In the genomic region with DNA sequence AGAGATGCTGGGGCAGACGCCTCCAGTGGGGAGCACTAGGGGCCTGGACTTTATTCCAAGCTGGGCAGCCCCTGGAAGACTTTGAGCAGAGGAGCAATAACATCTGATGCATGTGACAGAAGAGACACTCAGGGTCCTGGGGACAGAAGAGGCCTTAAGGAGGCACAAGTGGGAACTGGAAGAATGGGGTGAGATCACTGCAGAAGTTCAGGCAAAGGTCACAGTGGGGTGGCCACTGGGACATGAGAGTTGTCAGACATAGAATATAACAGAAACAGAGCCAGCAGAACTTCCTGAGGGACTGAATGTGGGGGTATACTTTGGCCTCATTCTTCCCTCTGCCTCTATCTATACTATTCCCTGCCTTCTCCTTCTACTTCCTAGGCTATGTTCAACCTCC, we compare ENCODE assay signal across 31 cellular contexts. TPM values are rescaled to one million over a fixed set of nuclear protein-coding genes. Genes with fewer than 3 reads are reported as not detected.
A peak's percentile ranks its signal among the peaks of the same experiment; 100 is the strongest.
DNase-seq lines count a peak whose midpoint lies in the region; ATAC-seq, FAIRE-seq and TF ChIP-seq lines count a peak whose summit lies in the region.
"Had no signal": no experiment of that assay in that cellular context is flagged by ENCODE, and none has a peak within 500 bp of the region (broad histone marks: within the 10 kb centered on the region; RNA-seq: fewer than 3 reads in every experiment).

No MANE protein-coding gene starts in this region.

- H3K4me3 ChIP-seq in right lobe of liver (no peak overlapping the region), HepG2 (replicated peaks in 1 of 3; ENCODE audit: insufficient read depth in 1 of 3, low read depth in 2 of 3, low read length in 3 of 3) (no peak overlapping the region), esophagus muscularis mucosa (no peak overlapping the region)
- H3K4me3 ChIP-seq: BLaER1, SK-N-MC had no signal

- no peak overlapping the region for H3K9ac ChIP-seq in HepG2 (ENCODE audit: insufficient read depth, low read depth, low read length)
- H3K9ac ChIP-seq: BLaER1 had no signal

- POLR2A ChIA-PET in HepG2 (lab: Yijun Ruan, JAX): no interaction called here

- BruUV-seq in HepG2 (replicated peaks; lab: Mats Ljungman, UMichigan): no TSS peak

- CTCF ChIA-PET in HepG2 (lab: Yijun Ruan, JAX; ENCODE audit: low intra/inter-chr PET ratio, low total read pairs): no interaction called here

- H3K27me3 Mint-ChIP-seq in T-helper 17 cell: peaks cover 6% of the 10 kb centered on the region

- DNase-seq in right lobe of liver (no peak), HepG2 (ENCODE audit: low spot score) (no peak), T-helper 17 cell (no peak), esophagus muscularis mucosa (ENCODE audit: extremely low spot score) (peak; percentile 50), DMS 273 treated with DMSO at 0.1 percent for 48 hours (lab: John Stamatoyannopoulos, UW) (no peak), activated T-cell treated with anti-CD3 and anti-CD28 coated beads for 4 hours (no peak)
- DNase-seq: Caco-2; CD4-positive, alpha-beta memory T cell; DMS79 treated with DMSO at 0.1 percent for 48 hours; GF-D8; NCI-H1105 treated with DMSO at 0.1 percent for 48 hours; NCI-H146; NCI-H1930; NCI-H2107; NCI-H446; NCI-H524 treated with DMSO at 0.1 percent for 48 hours; NCI-H82; NK-92 treated with Interleukin-12 subunit alpha and Interleukin-12 subunit beta, amount 100 ng/mL, for 24 hours; SHP77 treated with DMSO at 0.1 percent for 48 hours had no signal

- in situ Hi-C loops in HepG2 (cut with HindIII; ENCODE audit: extremely low pct_ligation_motif_present, low pct_unique_long_range_greater_than_20kb): no loop called here

- no peaks in the 10 kb centered on the region for H3K9me3 ChIP-seq in right lobe of liver
- H3K9me3 ChIP-seq in HepG2 (ENCODE audit: low read length): no peaks in the 10 kb centered on the region
- no peaks in the 10 kb centered on the region for H3K9me3 ChIP-seq in T-helper 17 cell (ENCODE audit: control insufficient read depth, low read length, poor library complexity, severe bottlenecking)
- H3K9me3 ChIP-seq in esophagus muscularis mucosa: no peaks in the 10 kb centered on the region
- H3K9me3 ChIP-seq: BLaER1 had no signal

- H3K4me3 Mint-ChIP-seq in T-helper 17 cell: no peak overlapping the region
- H3K4me3 Mint-ChIP-seq: CD4-positive, alpha-beta memory T cell had no signal

- H3K4me2 ChIP-seq in HepG2 (ENCODE audit: low read depth, low read length): no peak overlapping the region
- H3K4me2 ChIP-seq: BLaER1 had no signal

- H3K27me3 ChIP-seq in right lobe of liver (no peaks in the 10 kb centered on the region), HepG2 (ENCODE audit: control insufficient read depth in 1 of 2, insufficient read depth in 2 of 2, low read length in 2 of 2) (no peaks in the 10 kb centered on the region), esophagus muscularis mucosa (no peaks in the 10 kb centered on the region)
- H3K27me3 ChIP-seq: BLaER1 had no signal

- no peaks in the 10 kb centered on the region for H4K20me1 ChIP-seq in HepG2 (ENCODE audit: insufficient read depth, low read length)
- H4K20me1 ChIP-seq: BLaER1 had no signal

- TF ChIP-seq RAD21 in HepG2 (CRISPR knock-in tag; IDR thresholded peaks at IDR 0.05): no peak

- H3K36me3 Mint-ChIP-seq in T-helper 17 cell (ENCODE audit: low read depth): no peaks in the 10 kb centered on the region

- H2AFZ ChIP-seq in HepG2 (ENCODE audit: low read length): no peak overlapping the region

- H3K27ac ChIP-seq in right lobe of liver (no peak overlapping the region), HepG2 (ENCODE audit: extremely low read length, insufficient read depth, low read length) (no peak overlapping the region), esophagus muscularis mucosa (replicated peaks in 1 of 4) (no peak overlapping the region)
- H3K27ac ChIP-seq: BLaER1, HL-60, RWPE1, SK-N-MC had no signal

- TF ChIP-seq CTCF in right lobe of liver (IDR thresholded peaks at IDR 0.05) (no peak), HepG2 (CRISPR knock-in tag; IDR thresholded peaks at IDR 0.05) (no peak), esophagus muscularis mucosa (IDR thresholded peaks at IDR 0.05) (no peak)

- TF ChIP-seq POLR2A in right lobe of liver (IDR thresholded peaks at IDR 0.05) (no peak), HepG2 (IDR thresholded peaks at IDR 0.05; ENCODE audit: insufficient read depth in 1 of 2, low read depth in 2 of 2, low read length in 2 of 2) (no peak), esophagus muscularis mucosa (IDR thresholded peaks at IDR 0.05; ENCODE audit: low read depth) (no peak)

- TF ChIP-seq EP300 in HepG2 (IDR thresholded peaks at IDR 0.05; ENCODE audit: low read depth in 2 of 2, low read length in 2 of 2) (no peak), HepG2 (CRISPR knock-in tag; IDR thresholded peaks at IDR 0.05; ENCODE audit: borderline replicate concordance) (no peak), esophagus muscularis mucosa (IDR thresholded peaks at IDR 0.05) (no peak)

- no CpG with 5 or more reads among the region's 1 CpG for WGBS in right lobe of liver (ENCODE audit: insufficient coverage, low coverage, low lambda C conversion rate, missing lambda C conversion rate)
- WGBS in HepG2 (ENCODE audit: low lambda C conversion rate): 88% methylated on average over 1 of the region's 1 CpG
- WGBS in esophagus muscularis mucosa: 82% methylated on average over 1 of the region's 1 CpG

- ATAC-seq in right lobe of liver: peak; percentile 34 to 72 (median 43)
- no peak for ATAC-seq in HepG2
- no peak for ATAC-seq in T-helper 17 cell
- no peak for ATAC-seq in GM18873 (IDR thresholded peaks at IDR 0.05; ENCODE audit: low FRiP score, unreplicated experiment)
- ATAC-seq in HG03025 (IDR thresholded peaks at IDR 0.05; ENCODE audit: low FRiP score, unreplicated experiment): no peak
- ATAC-seq: HCT116, Panc1 had no signal

- intact Hi-C loops in right lobe of liver (cut with DNase I): no loop called here
- intact Hi-C loops in HepG2 (cut with micrococcal nuclease; ENCODE audit: unreplicated experiment): no loop called here
- intact Hi-C loops in esophagus muscularis mucosa (cut with DNase I): no loop called here

- peaks cover 3% of the 10 kb centered on the region for H3K4me1 Mint-ChIP-seq in T-helper 17 cell

- FAIRE-seq in HepG2 (lab: Jason Lieb, UNC): no peak
- FAIRE-seq: A204.1, GM12891, GM19239 had no signal

- H3K79me2 ChIP-seq in HepG2 (ENCODE audit: insufficient read depth, low read length): peaks cover 12% of the 10 kb centered on the region

- H3K27ac Mint-ChIP-seq in T-helper 17 cell: peak overlapping the region; percentile 19

- H3K4me1 ChIP-seq in right lobe of liver (peaks cover 0 to 3% (median 0%) of the 10 kb centered on the region in 4 donors), HepG2 (ENCODE audit: insufficient read depth, low read length) (peaks cover 48% of the 10 kb centered on the region), esophagus muscularis mucosa (no peaks in the 10 kb centered on the region)
- H3K4me1 ChIP-seq: Caco-2 had no signal

- H3K36me3 ChIP-seq in right lobe of liver (no peaks in the 10 kb centered on the region), HepG2 (replicated peaks in 1 of 2; ENCODE audit: control insufficient read depth in 1 of 2, insufficient read depth in 2 of 2, low read length in 2 of 2) (no peaks in the 10 kb centered on the region), esophagus muscularis mucosa (no peaks in the 10 kb centered on the region)
- H3K36me3 ChIP-seq: BLaER1 had no signal

TF ChIP-seq in HepG2, 621 proteins besides CTCF, POLR2A, EP300 and RAD21:
- no peak for TF ChIP-seq ZNF496 (CRISPR knock-in tag; IDR thresholded peaks at IDR 0.05; ENCODE audit: insufficient replicate concordance)
- TF ChIP-seq SETDB1 (CRISPR knock-in tag; IDR thresholded peaks at IDR 0.05; ENCODE audit: borderline replicate concordance): no peak
- TF ChIP-seq ZFP37 (CRISPR knock-in tag; IDR thresholded peaks at IDR 0.05; ENCODE audit: borderline replicate concordance): no peak

RNA-seq across cellular contexts. Expression of gene TGFA, which starts 24.0 kb away (rescaled TPM):
- total RNA-seq in right lobe of liver (1 to 10 TPM; 2.1 to 5.1 (median 4.4) TPM), HepG2 (2016; rRNA removed; fragmentation: Illumina TruSeq; extraction: Trizol) (12.5 and 15.3 TPM in 2 replicates), T-helper 17 cell (1 to 10 TPM; 1.9 to 3.8 TPM), esophagus muscularis mucosa (1 to 10 TPM in 2 of 4 donors, under 1 TPM in 2; 0.46 to 2.0 (median 1.3) TPM)
- 1.3 and 1.5 TPM in 2 replicates for total RNA-seq in HepG2 (2016; cell fraction: cytosol; rRNA removed; fragmentation: Illumina TruSeq; extraction: Trizol; ENCODE audit: low read depth)
- 11.9 and 15.9 TPM in 2 replicates for total RNA-seq in HepG2 (2016; cell fraction: insoluble cytoplasmic fraction; rRNA removed; fragmentation: Illumina TruSeq; extraction: Trizol)
- total RNA-seq in HepG2 (2016; cell fraction: membrane; rRNA removed; fragmentation: Illumina TruSeq; extraction: Trizol): 7.3 and 8.5 TPM in 2 replicates
- 17.0 and 19.4 TPM in 2 replicates for total RNA-seq in HepG2 (2016; cell fraction: nucleus; rRNA removed; fragmentation: Illumina TruSeq; extraction: Trizol)
- 6.7 and 7.8 TPM in 2 replicates for polyA plus RNA-seq in HepG2 (2011; rRNA removed)
- 7.9 and 10.8 TPM in 2 replicates for polyA plus RNA-seq in HepG2 (2011; cell fraction: cytosol; rRNA removed)
- polyA plus RNA-seq in HepG2 (2011; cell fraction: nucleus; rRNA removed): 9.1 and 10.7 TPM in 2 replicates
- 12.3 and 20.7 TPM in 2 replicates for polyA plus RNA-seq in HepG2 (2012)
- 1.3 and 1.4 TPM in 2 replicates for polyA plus RNA-seq in HepG2 (2016; cell fraction: cytosol; fragmentation: Illumina TruSeq; extraction: Trizol; ENCODE audit: low read depth)
- polyA plus RNA-seq in HepG2 (2016; cell fraction: insoluble cytoplasmic fraction; fragmentation: Illumina TruSeq; extraction: Trizol; ENCODE audit: low read depth): 9.8 and 11.3 TPM in 2 replicates
- polyA plus RNA-seq in HepG2 (2016; cell fraction: membrane; fragmentation: Illumina TruSeq; extraction: Trizol; ENCODE audit: low read depth): 4.6 and 4.7 TPM in 2 replicates
- 19.9 and 20.7 TPM in 2 replicates for polyA plus RNA-seq in HepG2 (2016; cell fraction: nucleus; fragmentation: Illumina TruSeq; extraction: Trizol; ENCODE audit: insufficient read depth, low read depth)
- 9.7 and 45.0 TPM in 2 replicates for polyA minus RNA-seq in HepG2 (2011; rRNA and poly(A)+ RNA removed; ENCODE audit: low replicate concordance)
- polyA minus RNA-seq in HepG2 (2011; cell fraction: cytosol; rRNA and poly(A)+ RNA removed): 14.3 and 16.0 TPM in 2 replicates
- 11.7 and 14.8 TPM in 2 replicates for polyA minus RNA-seq in HepG2 (2011; cell fraction: nucleus; rRNA and poly(A)+ RNA removed)
- polyA plus RNA-seq: AG04450 had no signal

Comparison
In these comparisons a context has a peak if more than half of its experiments do, and no peak if none do; other contexts are left out.
1. ATAC-seq: peak in right lobe of liver (4 of 4); none in HepG2 (single experiment), T-helper 17 cell (single experiment), GM18873 (single experiment) and HG03025 (single experiment).